Comparison of ENCODE assay signal across 28 cellular contexts in the genomic region with DNA sequence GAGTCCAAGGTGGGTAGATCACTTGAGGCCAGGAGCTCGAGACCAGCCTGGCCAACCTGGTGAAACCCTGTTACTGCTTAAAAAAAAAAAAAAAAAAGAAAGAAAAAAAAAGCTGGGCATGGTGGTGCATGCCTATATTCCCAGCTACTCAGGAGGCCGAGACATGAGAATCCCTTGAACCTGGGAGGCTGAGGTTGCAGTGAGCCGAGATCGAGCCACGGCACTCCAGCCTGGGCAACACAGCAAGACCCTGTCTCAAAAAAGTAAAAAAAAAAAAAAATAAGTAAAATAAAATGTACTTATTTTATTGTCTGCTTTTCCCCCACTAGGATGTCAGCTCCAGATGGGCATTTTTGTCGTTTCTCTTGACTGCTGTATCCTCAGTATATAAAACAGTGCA.
"Had no signal": no experiment of that assay in that cellular context is flagged by ENCODE, and none has a peak within 500 bp of the region (broad histone marks: within the 10 kb centered on the region; RNA-seq: fewer than 3 reads in every experiment).

No MANE protein-coding gene starts in this region.

- H3K27me3 ChIP-seq: heart left ventricle, ovary, testis, thyroid gland, transverse colon, upper lobe of left lung, vagina had no signal

- H3K36me3 ChIP-seq: ovary had no signal

- DNase-seq: heart left ventricle; hypothalamus; immature natural killer cell; kidney; left colon; left ventricle myocardium inferior; midbrain; mucosa of descending colon; naive thymus-derived CD4-positive, alpha-beta T cell; ovary; small intestine; stimulated activated CD4-positive, alpha-beta T cell treated with anti-CD3 and anti-CD28 coated beads, Interleukin-1b, Interleukin-23, amount 100 ng/mL, for 48 hours; stimulated activated CD4-positive, alpha-beta T cell treated with anti-CD3 and anti-CD28 coated beads, Interleukin-2, amount 100 ng/mL, for 48 hours; stimulated activated CD4-positive, alpha-beta T cell treated with anti-CD3 and anti-CD28 coated beads, Interleukin-4, amount 100 ng/mL, for 4 hours; stimulated activated CD8-positive, alpha-beta memory T cell treated with anti-CD3 and anti-CD28 coated beads, Interleukin-4, amount 100 ng/mL, for 48 hours; stimulated activated naive CD4-positive, alpha-beta T cell treated with Interleukin-2 at 50 U/mL for 16 hours; stimulated activated naive CD8-positive, alpha-beta T cell treated with anti-CD3 and anti-CD28 coated beads, Interleukin-15, amount 100 ng/mL, for 72 hours; testis; transverse colon; upper lobe of left lung had no signal

- FAIRE-seq: islet of Langerhans, kidney, small intestine had no signal

- H3K27ac ChIP-seq: heart left ventricle, left ventricle myocardium inferior, ovary, prostate gland, testis, thyroid gland, upper lobe of left lung, vagina had no signal

- H3K9me3 ChIP-seq: heart left ventricle, left ventricle myocardium inferior, mucosa of descending colon, ovary, prostate gland, testis, thyroid gland, transverse colon, upper lobe of left lung, vagina had no signal

- ATAC-seq: heart left ventricle; left colon; mucosa of descending colon; naive thymus-derived CD4-positive, alpha-beta T cell; natural killer cell treated with Interleukin-12 subunit alpha and Interleukin-12 subunit beta and Interleukin-15 and Interleukin-18, amount 100 ng/mL, for 72 hours; sciatic nerve; stimulated activated memory B cell treated with anti-CD40 and anti-IgM and Interleukin-4, amounts not matched to agents 10 μg/mL and 1 μg/mL and 100 μg/mL, for 72 hours; stimulated activated naive CD8-positive, alpha-beta T cell treated with anti-CD3 and anti-CD28 coated beads, Interleukin-15, amount 100 ng/mL, for 72 hours had no signal

- H3K4me1 ChIP-seq: prostate gland, testis, vagina had no signal

- H3K4me3 ChIP-seq: heart left ventricle, left ventricle myocardium inferior, lung, mucosa of descending colon, ovary, prostate gland, testis, thyroid gland, transverse colon, upper lobe of left lung, vagina had no signal
